In the genomic region with DNA sequence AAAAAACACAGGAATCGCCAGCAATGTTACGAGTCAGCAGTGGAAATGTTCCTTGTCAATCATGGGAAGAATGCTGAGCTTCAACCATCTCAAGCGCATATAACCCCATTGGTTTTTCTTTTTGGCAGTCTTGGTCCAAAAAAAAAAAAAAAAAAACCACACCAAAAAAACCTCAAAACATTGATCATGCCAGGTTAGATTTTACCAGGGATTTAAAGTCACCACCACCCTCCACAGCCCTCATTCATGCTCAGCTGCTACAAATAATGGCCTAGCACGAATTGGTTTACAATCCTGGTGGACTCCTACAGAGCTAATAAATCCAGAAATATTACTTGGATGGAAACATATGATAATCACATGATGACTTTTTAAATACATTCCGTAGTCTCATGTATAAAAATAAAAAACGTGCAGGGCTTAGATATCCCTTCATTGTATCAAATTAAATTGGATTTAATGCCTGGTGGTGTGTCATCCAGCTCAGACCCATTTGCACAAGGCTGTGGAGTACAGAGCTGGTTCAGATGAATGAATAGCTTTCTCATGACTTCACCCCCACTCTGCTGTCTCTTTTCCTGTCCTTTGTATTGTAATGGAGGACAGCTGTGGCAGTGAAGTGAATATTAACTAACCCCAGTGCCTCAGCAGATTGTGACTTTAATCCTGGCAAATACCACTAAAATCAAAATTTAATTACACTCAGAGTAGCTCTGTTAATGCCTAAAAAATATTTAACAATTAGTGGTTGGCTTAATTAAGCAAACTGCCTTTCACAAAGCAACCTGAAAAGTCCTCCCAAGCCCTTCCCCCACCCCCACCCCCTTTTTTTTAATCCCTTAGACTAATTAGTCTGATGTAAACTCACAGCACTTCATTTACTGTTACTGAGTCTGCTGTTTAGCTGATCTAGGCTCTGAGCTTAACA, we compare ENCODE assay signal across 1 cellular context.
TF ChIP-seq lines count a peak whose summit lies in the region.

No MANE protein-coding gene starts in this region.

TF ChIP-seq in HEK293, 187 proteins besides CTCF, POLR2A, EP300 and RAD21 (continued from another document):
- no peak; the same call in none of the 2 replicates for TF ChIP-seq WT1 (tag by site-specific recombination; IDR thresholded peaks at IDR 0.05)
- TF ChIP-seq ZNF776 (tag by site-specific recombination; IDR thresholded peaks at IDR 0.05; ENCODE audit: borderline replicate concordance) = no peak
- no peak for TF ChIP-seq SALL2 (tag by site-specific recombination; IDR thresholded peaks at IDR 0.05; ENCODE audit: borderline replicate concordance)
- no peak for TF ChIP-seq ZNF274 (IDR thresholded peaks at IDR 0.05; ENCODE audit: low read length)
- no peak for TF ChIP-seq ZNF274 (tag by site-specific recombination; IDR thresholded peaks at IDR 0.05; ENCODE audit: borderline replicate concordance)
- no peak for TF ChIP-seq ZNF654 (tag by site-specific recombination; IDR thresholded peaks at IDR 0.05; ENCODE audit: low read depth)
- TF ChIP-seq ZNF121 (tag by site-specific recombination; IDR thresholded peaks at IDR 0.05) = no peak
- no peak for TF ChIP-seq ZNF561 (tag by site-specific recombination; IDR thresholded peaks at IDR 0.05; ENCODE audit: borderline replicate concordance)
- TF ChIP-seq, protein P1, sequence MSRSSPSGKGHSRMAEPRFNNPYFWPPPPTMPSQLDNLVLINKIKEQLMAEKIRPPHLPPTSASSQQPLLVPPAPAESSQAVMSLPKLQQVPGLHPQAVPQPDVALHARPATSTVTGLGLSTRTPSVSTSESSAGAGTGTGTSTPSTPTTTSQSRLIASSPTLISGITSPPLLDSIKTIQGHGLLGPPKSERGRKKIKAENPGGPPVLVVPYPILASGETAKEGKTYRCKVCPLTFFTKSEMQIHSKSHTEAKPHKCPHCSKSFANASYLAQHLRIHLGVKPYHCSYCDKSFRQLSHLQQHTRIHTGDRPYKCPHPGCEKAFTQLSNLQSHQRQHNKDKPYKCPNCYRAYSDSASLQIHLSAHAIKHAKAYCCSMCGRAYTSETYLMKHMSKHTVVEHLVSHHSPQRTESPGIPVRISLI (tag by site-specific recombination; IDR thresholded peaks at IDR 0.05) = peak; percentile 70
- 0 out of 2 replicates have a peak, but pooled peaks have one; percentile 22 for TF ChIP-seq KLF10 (tag by site-specific recombination; IDR thresholded peaks at IDR 0.05)
- TF ChIP-seq ZNF169 (tag by site-specific recombination; IDR thresholded peaks at IDR 0.05) = no peak
- TF ChIP-seq ZNF433 (tag by site-specific recombination; IDR thresholded peaks at IDR 0.05; ENCODE audit: low read depth) = no peak
- TF ChIP-seq ZNF211 (tag by site-specific recombination; IDR thresholded peaks at IDR 0.05; ENCODE audit: low read depth) = no peak
- TF ChIP-seq ZNF639 (tag by site-specific recombination; IDR thresholded peaks at IDR 0.05) = no peak
- no peak for TF ChIP-seq ZNF488 (tag by site-specific recombination; IDR thresholded peaks at IDR 0.05)
- TF ChIP-seq ZNF660 (tag by site-specific recombination; IDR thresholded peaks at IDR 0.05) = 0 out of 2 replicates have a peak, but pooled peaks have one; percentile 46
